1 cellular context compared by ENCODE assay signal in the genomic region with DNA sequence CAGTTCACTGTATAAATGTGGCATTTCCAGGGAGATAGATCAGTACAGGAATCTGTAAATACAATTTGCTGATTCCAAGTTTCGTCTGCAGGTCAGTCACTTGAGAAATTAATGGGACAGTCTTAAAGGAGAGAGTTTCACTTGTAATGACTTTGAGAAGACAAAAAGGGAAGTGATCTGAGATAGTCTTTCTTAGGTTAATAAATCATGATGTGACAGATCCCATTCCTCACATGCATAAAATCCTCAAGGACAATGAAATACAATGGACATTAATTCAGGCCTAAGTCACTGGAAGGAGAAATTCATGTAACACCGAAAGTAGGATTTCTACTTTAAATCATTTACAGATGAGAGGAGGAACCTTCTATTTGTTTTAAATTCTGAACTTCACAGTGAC.
TF ChIP-seq lines count a peak whose summit lies in the region.

No MANE protein-coding gene starts in this region.

TF ChIP-seq in IMR-90, 13 proteins besides CTCF, POLR2A, EP300 and RAD21:
- TF ChIP-seq, protein P1, sequence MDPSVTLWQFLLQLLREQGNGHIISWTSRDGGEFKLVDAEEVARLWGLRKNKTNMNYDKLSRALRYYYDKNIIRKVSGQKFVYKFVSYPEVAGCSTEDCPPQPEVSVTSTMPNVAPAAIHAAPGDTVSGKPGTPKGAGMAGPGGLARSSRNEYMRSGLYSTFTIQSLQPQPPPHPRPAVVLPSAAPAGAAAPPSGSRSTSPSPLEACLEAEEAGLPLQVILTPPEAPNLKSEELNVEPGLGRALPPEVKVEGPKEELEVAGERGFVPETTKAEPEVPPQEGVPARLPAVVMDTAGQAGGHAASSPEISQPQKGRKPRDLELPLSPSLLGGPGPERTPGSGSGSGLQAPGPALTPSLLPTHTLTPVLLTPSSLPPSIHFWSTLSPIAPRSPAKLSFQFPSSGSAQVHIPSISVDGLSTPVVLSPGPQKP (IDR thresholded peaks at IDR 0.05; ENCODE audit: borderline replicate concordance, low read depth, low read length): no peak
- no peak for TF ChIP-seq NFE2L2 (IDR thresholded peaks at IDR 0.05; ENCODE audit: low read depth, low read length)
- TF ChIP-seq MAZ (IDR thresholded peaks at IDR 0.05; ENCODE audit: borderline replicate concordance, low read depth, low read length): no peak
- no peak for TF ChIP-seq MAFK (IDR thresholded peaks at IDR 0.05; ENCODE audit: low read depth, low read length)
- no peak for TF ChIP-seq CHD1 (IDR thresholded peaks at IDR 0.05; ENCODE audit: low read depth, low read length)
- TF ChIP-seq SMC3 (IDR thresholded peaks at IDR 0.05; ENCODE audit: low read depth, low read length): no peak
- no peak for TF ChIP-seq CEBPB (IDR thresholded peaks at IDR 0.05; ENCODE audit: low read depth, low read length)
- TF ChIP-seq BHLHE40 (IDR thresholded peaks at IDR 0.05; ENCODE audit: low read depth, low read length): no peak
- no peak for TF ChIP-seq FOS (IDR thresholded peaks at IDR 0.05; ENCODE audit: low read depth, low read length)
- TF ChIP-seq, protein P2, sequence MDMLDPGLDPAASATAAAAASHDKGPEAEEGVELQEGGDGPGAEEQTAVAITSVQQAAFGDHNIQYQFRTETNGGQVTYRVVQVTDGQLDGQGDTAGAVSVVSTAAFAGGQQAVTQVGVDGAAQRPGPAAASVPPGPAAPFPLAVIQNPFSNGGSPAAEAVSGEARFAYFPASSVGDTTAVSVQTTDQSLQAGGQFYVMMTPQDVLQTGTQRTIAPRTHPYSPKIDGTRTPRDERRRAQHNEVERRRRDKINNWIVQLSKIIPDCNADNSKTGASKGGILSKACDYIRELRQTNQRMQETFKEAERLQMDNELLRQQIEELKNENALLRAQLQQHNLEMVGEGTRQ (IDR thresholded peaks at IDR 0.05; ENCODE audit: low read depth, low read length): no peak
